ENCODE assay signal across 12 cellular contexts in the genomic region with DNA sequence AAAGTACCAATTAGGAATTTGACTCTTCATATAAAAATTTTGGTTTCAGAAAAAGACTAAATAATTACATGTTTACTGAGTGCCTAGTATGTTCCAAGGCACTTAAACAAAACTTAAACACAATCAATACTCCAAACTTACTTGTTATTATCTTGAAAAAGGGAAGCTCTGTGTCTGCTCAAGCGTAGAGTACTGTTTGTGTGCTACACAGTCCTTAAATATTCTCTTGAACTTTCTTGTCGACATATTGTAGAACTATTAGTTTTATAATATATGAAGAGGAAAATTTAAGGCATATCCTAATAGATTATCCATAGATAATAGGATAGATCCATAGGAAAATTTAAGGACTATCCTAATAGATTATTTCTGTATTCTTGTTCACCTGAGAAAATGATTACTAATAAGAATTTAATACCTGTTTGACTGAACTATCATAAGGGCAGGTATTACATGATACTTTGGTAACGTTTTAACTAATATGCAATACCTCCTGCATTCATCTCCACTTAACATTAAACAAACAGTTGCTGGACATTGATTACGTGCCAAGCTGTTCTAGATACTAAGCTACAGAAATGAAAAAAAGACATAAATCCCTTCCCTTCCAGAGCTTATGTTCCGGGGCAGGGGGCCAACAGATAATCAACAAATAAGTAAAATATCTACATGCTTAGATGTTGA.
"Had no signal": no experiment of that assay in that cellular context is flagged by ENCODE, and none has a peak within 500 bp of the region (broad histone marks: within the 10 kb centered on the region; RNA-seq: fewer than 3 reads in every experiment).

No MANE protein-coding gene starts in this region.

- H3K36me3 ChIP-seq: prostate gland, thoracic aorta had no signal

- ATAC-seq: body of pancreas; esophagus mucosa; sciatic nerve; stimulated activated naive CD8-positive, alpha-beta T cell treated with anti-CD3 and anti-CD28 coated beads, Interleukin-15, Interleukin-2, amounts not matched to agents 100 U/mL and 50 U/mL, for 24 hours had no signal

- H3K27me3 ChIP-seq: body of pancreas had no signal

- H3K27ac ChIP-seq: prostate gland, thoracic aorta had no signal

- H3K4me1 ChIP-seq: prostate gland had no signal

- H3K9me3 ChIP-seq: body of pancreas, prostate gland, thoracic aorta had no signal

- DNase-seq: activated B cell treated with CpG ODN at 0.5 μM for 24 hours; activated CD4-positive, alpha-beta T cell treated with anti-CD3 and anti-CD28 coated beads, Interleukin-2, amount 10 ng/mL, durations not matched to agents 24 days and 14 days; activated T-cell treated with anti-CD3 and anti-CD28 coated beads for 4 hours; left cardiac atrium; occipital lobe; stimulated activated CD4-positive, alpha-beta T cell treated with anti-CD3 and anti-CD28 coated beads, Interleukin-12 subunit alpha, Interleukin-12 subunit beta, amount 100 ng/mL, for 4 hours; stimulated activated naive CD8-positive, alpha-beta T cell treated with anti-CD3 and anti-CD28 coated beads, Interleukin-15, Interleukin-2, amounts not matched to agents 100 U/mL and 50 U/mL, for 24 hours had no signal

- H3K4me3 ChIP-seq: body of pancreas, prostate gland, thoracic aorta had no signal
